In the genomic region with DNA sequence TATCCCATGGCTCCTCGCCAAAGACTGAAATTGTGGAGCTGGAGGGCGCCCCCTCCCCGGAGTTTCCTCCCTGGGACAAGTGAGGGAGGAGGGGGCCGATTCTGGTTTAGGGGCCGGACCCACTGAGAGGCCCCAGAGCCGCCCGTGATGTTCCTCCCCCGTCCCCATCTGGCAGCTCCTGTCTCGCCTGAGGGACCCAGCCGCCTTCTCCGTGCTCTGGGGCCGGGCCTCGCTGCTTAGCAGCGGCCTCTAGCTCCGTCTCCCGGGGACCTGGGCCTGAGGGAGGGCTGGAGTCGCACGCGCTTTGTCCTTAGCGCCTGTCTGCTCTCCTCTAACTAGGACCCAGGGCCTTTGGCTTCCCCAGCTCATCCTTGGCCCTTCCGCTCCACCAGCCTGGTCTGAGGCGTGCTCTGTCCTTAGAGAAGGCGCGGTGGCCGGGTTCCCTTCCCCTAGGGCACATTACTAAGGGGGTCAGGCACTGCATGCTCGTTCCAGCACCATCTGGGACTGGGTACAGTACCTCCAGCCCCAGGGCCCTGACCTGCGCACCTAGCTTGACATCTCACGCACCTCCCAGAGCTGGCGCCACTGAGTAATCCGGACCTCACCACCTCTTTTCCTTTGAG, we compare ENCODE assay signal across 9 cellular contexts. TPM values are rescaled to one million over a fixed set of nuclear protein-coding genes. Genes with fewer than 3 reads are reported as not detected.
DNase-seq lines count a peak whose midpoint lies in the region; ATAC-seq, FAIRE-seq and TF ChIP-seq lines count a peak whose summit lies in the region.
"Had no signal": no experiment of that assay in that cellular context is flagged by ENCODE, and none has a peak within 500 bp of the region (broad histone marks: within the 10 kb centered on the region; RNA-seq: fewer than 3 reads in every experiment).

No MANE protein-coding gene starts in this region.

- H3K4me3 ChIP-seq in astrocyte (ENCODE audit: insufficient read depth, low read depth, low read length) (peak overlapping the region; percentile 34), iPS-15b (ENCODE audit: low read depth, low read length) (peak overlapping the region; percentile 59), gastrocnemius medialis (peak overlapping the region; percentile 14 to 41 (median 34)), OCI-LY7 (ENCODE audit: low read depth, low read length, poor library complexity, severe bottlenecking) (no peak overlapping the region)

- no peak for FAIRE-seq in astrocyte (lab: Jason Lieb, UNC)

- peaks cover 8% of the 10 kb centered on the region for H3K9me3 Mint-ChIP-seq in astrocyte (ENCODE audit: unreplicated experiment)
- H3K9me3 Mint-ChIP-seq in activated T-helper 2 cell treated with anti-CD3 and anti-CD28 coated beads, Interferon-gamma antibody, Interleukin-2, Interleukin-4, amounts not matched to agents 10 μg/mL and 5 μg/mL and 100 μg/mL, durations not matched to agents 14 hours and 24 hours and 36 hours = no peaks in the 10 kb centered on the region

- no peak for ATAC-seq in gastrocnemius medialis

- H3K27ac Mint-ChIP-seq in astrocyte (ENCODE audit: unreplicated experiment) = no peak overlapping the region
- H3K27ac Mint-ChIP-seq in activated T-helper 2 cell treated with anti-CD3 and anti-CD28 coated beads, Interferon-gamma antibody, Interleukin-2, Interleukin-4, amounts not matched to agents 10 μg/mL and 5 μg/mL and 100 μg/mL, durations not matched to agents 14 hours and 24 hours and 36 hours = no peak overlapping the region

- H3K9ac ChIP-seq in astrocyte (ENCODE audit: low read length) (no peak overlapping the region), iPS-15b (ENCODE audit: low read depth, low read length) (no peak overlapping the region)

- peak; percentile 52 for DNase-seq in GM13977 (ENCODE audit: low spot score)
- DNase-seq in astrocyte (ENCODE audit: low read depth) = no peak
- no peak for DNase-seq in gastrocnemius medialis
- DNase-seq in GM19240 (ENCODE audit: insufficient read length, low spot score) = no peak
- no peak for DNase-seq in globus pallidus (ENCODE audit: low spot score)
- DNase-seq in activated T-helper 2 cell treated with anti-CD3 and anti-CD28 coated beads, Interferon-gamma antibody, Interleukin-2, Interleukin-4, amounts not matched to agents 10 μg/mL and 5 μg/mL and 100 μg/mL, durations not matched to agents 14 hours and 24 hours and 36 hours (ENCODE audit: low spot score) = no peak
- no peak for DNase-seq in OCI-LY7 (ENCODE audit: low spot score)

- CTCF ChIA-PET in OCI-LY7 (lab: Charles Lee; ENCODE audit: unreplicated experiment) = no interaction called here

- POLR2A ChIA-PET in OCI-LY7 (lab: Charles Lee) = no interaction called here

- H3K27me3 Mint-ChIP-seq in astrocyte (ENCODE audit: low read depth, unreplicated experiment) = peaks cover 44% of the 10 kb centered on the region
- H3K27me3 Mint-ChIP-seq in activated T-helper 2 cell treated with anti-CD3 and anti-CD28 coated beads, Interferon-gamma antibody, Interleukin-2, Interleukin-4, amounts not matched to agents 10 μg/mL and 5 μg/mL and 100 μg/mL, durations not matched to agents 14 hours and 24 hours and 36 hours (ENCODE audit: low read depth) = peaks cover 38% of the 10 kb centered on the region

- TF ChIP-seq CTCF in GM13977 (IDR thresholded peaks at IDR 0.05; ENCODE audit: extremely low read depth, insufficient read depth, missing control alignments) (no peak), astrocyte (IDR thresholded peaks at IDR 0.05; ENCODE audit: insufficient read depth, low read depth, low read length) (no peak), gastrocnemius medialis (IDR thresholded peaks at IDR 0.05 in 4 of 5, conservative IDR thresholded peaks at IDR 0.05 in 1 of 5) (no peak), OCI-LY7 (conservative IDR thresholded peaks at IDR 0.05; ENCODE audit: low read length) (no peak)

- peaks cover 14% of the 10 kb centered on the region for H3K4me1 ChIP-seq in astrocyte (ENCODE audit: insufficient read depth, low read length)
- peaks cover 3% of the 10 kb centered on the region for H3K4me1 ChIP-seq in iPS-15b (ENCODE audit: control insufficient read depth, insufficient read depth, low read length)
- H3K4me1 ChIP-seq in gastrocnemius medialis = peaks cover 10 to 19% of the 10 kb centered on the region in 2 donors
- H3K4me1 ChIP-seq in OCI-LY7 (ENCODE audit: insufficient read depth, low read length, poor library complexity, severe bottlenecking) = peaks cover 23% of the 10 kb centered on the region

- H3K4me1 Mint-ChIP-seq in astrocyte (ENCODE audit: low read depth, unreplicated experiment) = peaks cover 11% of the 10 kb centered on the region
- H3K4me1 Mint-ChIP-seq in activated T-helper 2 cell treated with anti-CD3 and anti-CD28 coated beads, Interferon-gamma antibody, Interleukin-2, Interleukin-4, amounts not matched to agents 10 μg/mL and 5 μg/mL and 100 μg/mL, durations not matched to agents 14 hours and 24 hours and 36 hours (ENCODE audit: low read depth) = peaks cover 40% of the 10 kb centered on the region

- no peaks in the 10 kb centered on the region for H3K79me2 ChIP-seq in astrocyte (ENCODE audit: insufficient read depth, low read length)
- H3K79me2 ChIP-seq in OCI-LY7 (ENCODE audit: insufficient read depth, low read depth, low read length) = no peaks in the 10 kb centered on the region

- H3K4me2 ChIP-seq in astrocyte (ENCODE audit: low read length) (peak overlapping the region; percentile 86), OCI-LY7 (ENCODE audit: low read length) (no peak overlapping the region)

- no peak for TF ChIP-seq POLR2A in gastrocnemius medialis (IDR thresholded peaks at IDR 0.05)

- H3K36me3 Mint-ChIP-seq in astrocyte (ENCODE audit: low read depth, unreplicated experiment) = peaks cover 34% of the 10 kb centered on the region
- peaks cover 40% of the 10 kb centered on the region for H3K36me3 Mint-ChIP-seq in activated T-helper 2 cell treated with anti-CD3 and anti-CD28 coated beads, Interferon-gamma antibody, Interleukin-2, Interleukin-4, amounts not matched to agents 10 μg/mL and 5 μg/mL and 100 μg/mL, durations not matched to agents 14 hours and 24 hours and 36 hours (ENCODE audit: low read depth)

- no peaks in the 10 kb centered on the region for H3K9me3 ChIP-seq in astrocyte (ENCODE audit: insufficient read depth, low read depth, low read length)
- no peaks in the 10 kb centered on the region for H3K9me3 ChIP-seq in iPS-15b (ENCODE audit: control insufficient read depth, insufficient read depth, low read length)
- no peaks in the 10 kb centered on the region for H3K9me3 ChIP-seq in gastrocnemius medialis
- no peaks in the 10 kb centered on the region for H3K9me3 ChIP-seq in OCI-LY7 (ENCODE audit: low read length)

- H3K27me3 ChIP-seq in astrocyte (ENCODE audit: insufficient read depth, low read length) (peaks cover 5% of the 10 kb centered on the region), iPS-15b (ENCODE audit: control insufficient read depth, insufficient read depth, low read length) (peaks cover 57% of the 10 kb centered on the region), gastrocnemius medialis (peaks cover 6 to 17% (median 7%) of the 10 kb centered on the region in 3 donors)

- H4K20me1 ChIP-seq in astrocyte (ENCODE audit: insufficient read depth, low read length) (peaks cover 66% of the 10 kb centered on the region), OCI-LY7 (ENCODE audit: insufficient read depth, low read length) (no peaks in the 10 kb centered on the region; the same call in 1 of the 2 replicates)

- no peak overlapping the region for H2AFZ ChIP-seq in astrocyte (ENCODE audit: low read depth, low read length)
- H2AFZ ChIP-seq in OCI-LY7 (ENCODE audit: low read length) = no peak overlapping the region

- intact Hi-C loops in gastrocnemius medialis (cut with DNase I; ENCODE audit: low total_unique reads) = no loop called here
- intact Hi-C loops in activated T-helper 2 cell treated with anti-CD3 and anti-CD28 coated beads, Interferon-gamma antibody, Interleukin-2, Interleukin-4, amounts not matched to agents 10 μg/mL and 5 μg/mL and 100 μg/mL, durations not matched to agents 14 hours and 24 hours and 36 hours (cut with micrococcal nuclease) = no loop called here
- intact Hi-C loops in OCI-LY7 (cut with micrococcal nuclease; ENCODE audit: unreplicated experiment) = no loop called here

- H3K9me2 ChIP-seq in OCI-LY7 (ENCODE audit: insufficient read depth, low read length) = no peaks in the 10 kb centered on the region

- BruUV-seq in OCI-LY7 (replicated peaks; lab: Mats Ljungman, UMichigan) = no TSS peak

- in situ Hi-C loops in GM13977 (cut with MboI; ENCODE audit: low pct_unique_long_range_greater_than_20kb, low sequenced_read_pairs, unreplicated experiment) (no loop called here), gastrocnemius medialis (cut with MboI; ENCODE audit: low sequenced_read_pairs in 4 of 4) (no loop called here)

- H3K27ac ChIP-seq in astrocyte (ENCODE audit: low read depth, low read length) (no peak overlapping the region), gastrocnemius medialis (no peak overlapping the region), OCI-LY7 (ENCODE audit: low read depth, low read length, poor library complexity, severe bottlenecking) (no peak overlapping the region)

- no peak overlapping the region for H3K4me3 Mint-ChIP-seq in astrocyte (ENCODE audit: unreplicated experiment)
- H3K4me3 Mint-ChIP-seq in activated T-helper 2 cell treated with anti-CD3 and anti-CD28 coated beads, Interferon-gamma antibody, Interleukin-2, Interleukin-4, amounts not matched to agents 10 μg/mL and 5 μg/mL and 100 μg/mL, durations not matched to agents 14 hours and 24 hours and 36 hours (ENCODE audit: low read depth) = no peak overlapping the region

- H3K36me3 ChIP-seq in astrocyte (ENCODE audit: insufficient read depth, low read length) = peaks cover 13% of the 10 kb centered on the region
- peaks cover 18% of the 10 kb centered on the region for H3K36me3 ChIP-seq in iPS-15b (ENCODE audit: control insufficient read depth, insufficient read depth, low read length)
- H3K36me3 ChIP-seq in gastrocnemius medialis = peaks cover 0 to 33% of the 10 kb centered on the region in 2 donors
- H3K36me3 ChIP-seq in OCI-LY7 (ENCODE audit: insufficient read depth, low read length) = peaks cover 40% of the 10 kb centered on the region

RNA-seq across cellular contexts. Expression of gene SLC12A5, which starts 29.8 kb away (rescaled TPM):
- 14.6 and 15.2 TPM in 2 replicates for total RNA-seq in astrocyte
- not detected for total RNA-seq in gastrocnemius medialis
- total RNA-seq in activated T-helper 2 cell treated with anti-CD3 and anti-CD28 coated beads, Interferon-gamma antibody, Interleukin-2, Interleukin-4, amounts not matched to agents 10 μg/mL and 5 μg/mL and 100 μg/mL, durations not matched to agents 14 hours and 24 hours and 36 hours = 0.73 TPM in 1 of 2 replicates, not detected in the other
- total RNA-seq in OCI-LY7 (2014; rRNA removed; shearing (Covaris generic)) = 0.18 and 3.8 TPM in 2 replicates
- 10.3 and 11.0 TPM in 2 replicates for total RNA-seq in OCI-LY7 (2022)

RNA-seq across cellular contexts. Expression of gene NCOA5, which starts 31.0 kb away (rescaled TPM):
- 19.3 and 20.7 TPM in 2 replicates for total RNA-seq in astrocyte
- total RNA-seq in gastrocnemius medialis = 10 to 100 TPM; 14.7 to 21.5 (median 19.0) TPM
- 27.5 and 28.7 TPM in 2 replicates for total RNA-seq in activated T-helper 2 cell treated with anti-CD3 and anti-CD28 coated beads, Interferon-gamma antibody, Interleukin-2, Interleukin-4, amounts not matched to agents 10 μg/mL and 5 μg/mL and 100 μg/mL, durations not matched to agents 14 hours and 24 hours and 36 hours
- 21.8 and 23.4 TPM in 2 replicates for total RNA-seq in OCI-LY7 (2014; rRNA removed; shearing (Covaris generic))
- 29.1 and 33.7 TPM in 2 replicates for total RNA-seq in OCI-LY7 (2022)

RNA-seq across cellular contexts. Expression of gene MMP9, which starts 50.1 kb away (rescaled TPM):
- total RNA-seq in astrocyte (12.0 and 18.7 TPM in 2 replicates), gastrocnemius medialis (1 to 10 TPM in 1 of 4 donors, under 1 TPM in 3; 0.51 to 1.4 (median 0.67) TPM), OCI-LY7 (2022) (not detected in 2 replicates)
- 0.16 TPM in 1 of 2 replicates, not detected in the other for total RNA-seq in activated T-helper 2 cell treated with anti-CD3 and anti-CD28 coated beads, Interferon-gamma antibody, Interleukin-2, Interleukin-4, amounts not matched to agents 10 μg/mL and 5 μg/mL and 100 μg/mL, durations not matched to agents 14 hours and 24 hours and 36 hours
- total RNA-seq in OCI-LY7 (2014; rRNA removed; shearing (Covaris generic)) = not detected in 2 replicates

RNA-seq across cellular contexts. Expression of gene CD40, which starts 59.3 kb away (rescaled TPM):
- total RNA-seq in astrocyte = 2.3 and 4.1 TPM in 2 replicates
- 10 to 100 TPM in 1 of 4 donors, 1 to 10 TPM in 3; 7.2 to 13.0 (median 8.2) TPM for total RNA-seq in gastrocnemius medialis
- total RNA-seq in activated T-helper 2 cell treated with anti-CD3 and anti-CD28 coated beads, Interferon-gamma antibody, Interleukin-2, Interleukin-4, amounts not matched to agents 10 μg/mL and 5 μg/mL and 100 μg/mL, durations not matched to agents 14 hours and 24 hours and 36 hours = 0.25 and 0.91 TPM in 2 replicates
- total RNA-seq in OCI-LY7 (2014; rRNA removed; shearing (Covaris generic)) = 23.0 and 34.7 TPM in 2 replicates
- 64.2 and 71.6 TPM in 2 replicates for total RNA-seq in OCI-LY7 (2022)
- total RNA-seq: HT1080 had no signal
